2 cellular contexts compared by ENCODE assay signal in genomic region chr10:58644311-58644710, GRCh38.
TF ChIP-seq lines count a peak whose summit lies in the region.

No MANE protein-coding gene starts in this region.

TF ChIP-seq in A549, 52 proteins besides CTCF, POLR2A, EP300 and RAD21 (continued from another document):
- TF ChIP-seq, protein P1, sequence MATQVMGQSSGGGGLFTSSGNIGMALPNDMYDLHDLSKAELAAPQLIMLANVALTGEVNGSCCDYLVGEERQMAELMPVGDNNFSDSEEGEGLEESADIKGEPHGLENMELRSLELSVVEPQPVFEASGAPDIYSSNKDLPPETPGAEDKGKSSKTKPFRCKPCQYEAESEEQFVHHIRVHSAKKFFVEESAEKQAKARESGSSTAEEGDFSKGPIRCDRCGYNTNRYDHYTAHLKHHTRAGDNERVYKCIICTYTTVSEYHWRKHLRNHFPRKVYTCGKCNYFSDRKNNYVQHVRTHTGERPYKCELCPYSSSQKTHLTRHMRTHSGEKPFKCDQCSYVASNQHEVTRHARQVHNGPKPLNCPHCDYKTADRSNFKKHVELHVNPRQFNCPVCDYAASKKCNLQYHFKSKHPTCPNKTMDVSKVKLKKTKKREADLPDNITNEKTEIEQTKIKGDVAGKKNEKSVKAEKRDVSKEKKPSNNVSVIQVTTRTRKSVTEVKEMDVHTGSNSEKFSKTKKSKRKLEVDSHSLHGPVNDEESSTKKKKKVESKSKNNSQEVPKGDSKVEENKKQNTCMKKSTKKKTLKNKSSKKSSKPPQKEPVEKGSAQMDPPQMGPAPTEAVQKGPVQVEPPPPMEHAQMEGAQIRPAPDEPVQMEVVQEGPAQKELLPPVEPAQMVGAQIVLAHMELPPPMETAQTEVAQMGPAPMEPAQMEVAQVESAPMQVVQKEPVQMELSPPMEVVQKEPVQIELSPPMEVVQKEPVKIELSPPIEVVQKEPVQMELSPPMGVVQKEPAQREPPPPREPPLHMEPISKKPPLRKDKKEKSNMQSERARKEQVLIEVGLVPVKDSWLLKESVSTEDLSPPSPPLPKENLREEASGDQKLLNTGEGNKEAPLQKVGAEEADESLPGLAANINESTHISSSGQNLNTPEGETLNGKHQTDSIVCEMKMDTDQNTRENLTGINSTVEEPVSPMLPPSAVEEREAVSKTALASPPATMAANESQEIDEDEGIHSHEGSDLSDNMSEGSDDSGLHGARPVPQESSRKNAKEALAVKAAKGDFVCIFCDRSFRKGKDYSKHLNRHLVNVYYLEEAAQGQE (IDR thresholded peaks at IDR 0.05), result no peak
- no peak for TF ChIP-seq ZSCAN20 (CRISPR knock-in tag; IDR thresholded peaks at IDR 0.05)
- no peak for TF ChIP-seq PHF8 (IDR thresholded peaks at IDR 0.05; ENCODE audit: borderline replicate concordance, low read depth)
- no peak for TF ChIP-seq MYC (IDR thresholded peaks at IDR 0.05; ENCODE audit: borderline replicate concordance, low read length)
- no peak for TF ChIP-seq FOSL2 (IDR thresholded peaks at IDR 0.05)
- no peak for TF ChIP-seq FOSL2 (CRISPR knock-in tag; IDR thresholded peaks at IDR 0.05)

TF ChIP-seq in GM23338, 12 proteins besides CTCF, POLR2A, EP300 and RAD21 (continued from another document):
- TF ChIP-seq, protein P2, sequence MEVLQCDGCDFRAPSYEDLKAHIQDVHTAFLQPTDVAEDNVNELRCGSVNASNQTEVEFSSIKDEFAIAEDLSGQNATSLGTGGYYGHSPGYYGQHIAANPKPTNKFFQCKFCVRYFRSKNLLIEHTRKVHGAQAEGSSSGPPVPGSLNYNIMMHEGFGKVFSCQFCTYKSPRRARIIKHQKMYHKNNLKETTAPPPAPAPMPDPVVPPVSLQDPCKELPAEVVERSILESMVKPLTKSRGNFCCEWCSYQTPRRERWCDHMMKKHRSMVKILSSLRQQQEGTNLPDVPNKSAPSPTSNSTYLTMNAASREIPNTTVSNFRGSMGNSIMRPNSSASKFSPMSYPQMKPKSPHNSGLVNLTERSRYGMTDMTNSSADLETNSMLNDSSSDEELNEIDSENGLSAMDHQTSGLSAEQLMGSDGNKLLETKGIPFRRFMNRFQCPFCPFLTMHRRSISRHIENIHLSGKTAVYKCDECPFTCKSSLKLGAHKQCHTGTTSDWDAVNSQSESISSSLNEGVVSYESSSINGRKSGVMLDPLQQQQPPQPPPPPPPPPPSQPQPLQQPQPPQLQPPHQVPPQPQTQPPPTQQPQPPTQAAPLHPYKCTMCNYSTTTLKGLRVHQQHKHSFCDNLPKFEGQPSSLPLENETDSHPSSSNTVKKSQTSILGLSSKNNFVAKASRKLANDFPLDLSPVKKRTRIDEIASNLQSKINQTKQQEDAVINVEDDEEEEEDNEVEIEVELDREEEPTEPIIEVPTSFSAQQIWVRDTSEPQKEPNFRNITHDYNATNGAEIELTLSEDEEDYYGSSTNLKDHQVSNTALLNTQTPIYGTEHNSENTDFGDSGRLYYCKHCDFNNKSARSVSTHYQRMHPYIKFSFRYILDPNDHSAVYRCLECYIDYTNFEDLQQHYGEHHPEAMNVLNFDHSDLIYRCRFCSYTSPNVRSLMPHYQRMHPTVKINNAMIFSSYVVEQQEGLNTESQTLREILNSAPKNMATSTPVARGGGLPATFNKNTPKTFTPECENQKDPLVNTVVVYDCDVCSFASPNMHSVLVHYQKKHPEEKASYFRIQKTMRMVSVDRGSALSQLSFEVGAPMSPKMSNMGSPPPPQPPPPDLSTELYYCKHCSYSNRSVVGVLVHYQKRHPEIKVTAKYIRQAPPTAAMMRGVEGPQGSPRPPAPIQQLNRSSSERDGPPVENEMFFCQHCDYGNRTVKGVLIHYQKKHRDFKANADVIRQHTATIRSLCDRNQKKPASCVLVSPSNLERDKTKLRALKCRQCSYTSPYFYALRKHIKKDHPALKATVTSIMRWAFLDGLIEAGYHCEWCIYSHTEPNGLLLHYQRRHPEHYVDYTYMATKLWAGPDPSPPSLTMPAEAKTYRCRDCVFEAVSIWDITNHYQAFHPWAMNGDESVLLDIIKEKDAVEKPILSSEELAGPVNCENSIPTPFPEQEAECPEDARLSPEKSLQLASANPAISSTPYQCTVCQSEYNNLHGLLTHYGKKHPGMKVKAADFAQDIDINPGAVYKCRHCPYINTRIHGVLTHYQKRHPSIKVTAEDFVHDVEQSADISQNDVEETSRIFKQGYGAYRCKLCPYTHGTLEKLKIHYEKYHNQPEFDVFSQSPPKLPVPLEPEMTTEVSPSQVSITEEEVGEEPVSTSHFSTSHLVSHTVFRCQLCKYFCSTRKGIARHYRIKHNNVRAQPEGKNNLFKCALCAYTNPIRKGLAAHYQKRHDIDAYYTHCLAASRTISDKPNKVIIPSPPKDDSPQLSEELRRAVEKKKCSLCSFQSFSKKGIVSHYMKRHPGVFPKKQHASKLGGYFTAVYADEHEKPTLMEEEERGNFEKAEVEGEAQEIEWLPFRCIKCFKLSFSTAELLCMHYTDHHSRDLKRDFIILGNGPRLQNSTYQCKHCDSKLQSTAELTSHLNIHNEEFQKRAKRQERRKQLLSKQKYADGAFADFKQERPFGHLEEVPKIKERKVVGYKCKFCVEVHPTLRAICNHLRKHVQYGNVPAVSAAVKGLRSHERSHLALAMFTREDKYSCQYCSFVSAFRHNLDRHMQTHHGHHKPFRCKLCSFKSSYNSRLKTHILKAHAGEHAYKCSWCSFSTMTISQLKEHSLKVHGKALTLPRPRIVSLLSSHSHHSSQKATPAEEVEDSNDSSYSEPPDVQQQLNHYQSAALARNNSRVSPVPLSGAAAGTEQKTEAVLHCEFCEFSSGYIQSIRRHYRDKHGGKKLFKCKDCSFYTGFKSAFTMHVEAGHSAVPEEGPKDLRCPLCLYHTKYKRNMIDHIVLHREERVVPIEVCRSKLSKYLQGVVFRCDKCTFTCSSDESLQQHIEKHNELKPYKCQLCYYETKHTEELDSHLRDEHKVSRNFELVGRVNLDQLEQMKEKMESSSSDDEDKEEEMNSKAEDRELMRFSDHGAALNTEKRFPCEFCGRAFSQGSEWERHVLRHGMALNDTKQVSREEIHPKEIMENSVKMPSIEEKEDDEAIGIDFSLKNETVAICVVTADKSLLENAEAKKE (CRISPR knock-in tag; IDR thresholded peaks at IDR 0.05), result no peak
- TF ChIP-seq STAT1 (IDR thresholded peaks at IDR 0.05; ENCODE audit: unreplicated experiment) (no peak), ZNF114 (CRISPR knock-in tag; IDR thresholded peaks at IDR 0.05) (no peak), NANOG (IDR thresholded peaks at IDR 0.05; ENCODE audit: borderline replicate concordance) (no peak), EZH2 (IDR thresholded peaks at IDR 0.05; ENCODE audit: low read depth, unreplicated experiment) (no peak), JUNB (IDR thresholded peaks at IDR 0.05; ENCODE audit: unreplicated experiment) (no peak), ETS1 (IDR thresholded peaks at IDR 0.05) (no peak), POLR2AphosphoS5 (IDR thresholded peaks at IDR 0.05; ENCODE audit: low read depth) (no peak), ZNF331 (CRISPR knock-in tag; IDR thresholded peaks at IDR 0.05; ENCODE audit: low read depth) (no peak)
- TF ChIP-seq, protein P1 (IDR thresholded peaks at IDR 0.05; ENCODE audit: unreplicated experiment), result no peak
